Comparison of ENCODE assay signal across 11 cellular contexts in the genomic region with DNA sequence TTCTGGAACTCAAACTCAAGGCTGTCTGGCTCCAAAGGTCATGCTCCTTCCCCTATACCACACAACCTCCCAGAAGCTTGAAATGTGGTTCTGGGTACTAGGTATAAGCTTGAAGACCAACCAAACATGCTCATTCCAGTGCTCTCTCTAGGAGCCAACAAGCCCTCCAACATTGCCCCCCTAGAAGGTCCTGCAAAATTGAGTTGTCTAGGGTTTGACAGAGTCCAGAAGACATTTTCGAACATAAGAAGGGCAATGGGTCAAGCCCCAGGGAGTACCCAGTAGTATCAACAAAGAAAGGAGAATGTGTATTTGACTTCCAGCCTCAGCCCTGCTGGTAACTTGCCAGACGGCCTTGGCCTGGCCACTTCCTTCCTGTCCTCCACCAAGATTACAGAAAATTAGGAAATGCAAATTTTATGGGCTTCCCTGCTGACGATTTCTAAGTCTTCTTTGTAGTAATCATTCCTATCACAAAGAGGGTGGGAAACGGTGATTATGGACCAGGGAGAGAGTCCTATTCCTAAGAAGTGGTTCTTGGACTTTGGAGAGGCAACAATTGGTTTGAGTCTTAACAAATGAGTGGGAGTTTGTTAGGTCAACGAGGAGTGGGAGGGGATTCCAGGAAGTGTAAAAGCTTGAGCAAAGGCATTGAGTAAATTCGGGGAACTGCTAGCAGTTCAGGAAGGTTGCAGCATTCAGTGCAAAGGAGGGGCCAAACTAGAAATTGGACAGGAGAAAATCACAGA. TPM values are rescaled to one million over a fixed set of nuclear protein-coding genes. Genes with fewer than 3 reads are reported as not detected.
DNase-seq lines count a peak whose midpoint lies in the region; ATAC-seq, FAIRE-seq and TF ChIP-seq lines count a peak whose summit lies in the region.
"Had no signal": no experiment of that assay in that cellular context is flagged by ENCODE, and none has a peak within 500 bp of the region (broad histone marks: within the 10 kb centered on the region; RNA-seq: fewer than 3 reads in every experiment).

No MANE protein-coding gene starts in this region.

- DNase-seq in A673 (ENCODE audit: low spot score) (peak; percentile 78), kidney (peak; percentile 80), superior temporal gyrus (ENCODE audit: extremely low spot score) (no peak), NAMALWA (ENCODE audit: low spot score) (no peak)
- DNase-seq in activated T-helper 1 cell treated with anti-CD3 and anti-CD28 coated beads, Interleukin-12 subunit alpha, Interleukin-12 subunit beta, Interleukin-2, Interleukin-4 antibody, amounts not matched to agents 30 ng/mL and 10 ng/mL and 1 ng/mL, durations not matched to agents 14 hours and 24 hours and 36 hours (ENCODE audit: low spot score): no peak
- no peak for DNase-seq in stimulated activated naive CD4-positive, alpha-beta T cell (lab: John Stamatoyannopoulos, UW)
- DNase-seq: Calu3 had no signal

- peak overlapping the region; percentile 81 for H3K4me3 Mint-ChIP-seq in activated T-helper 1 cell treated with anti-CD3 and anti-CD28 coated beads, Interleukin-12 subunit alpha, Interleukin-12 subunit beta, Interleukin-2, Interleukin-4 antibody, amounts not matched to agents 30 ng/mL and 10 ng/mL and 1 ng/mL, durations not matched to agents 14 hours and 24 hours and 36 hours

- H3K36me3 Mint-ChIP-seq in activated T-helper 1 cell treated with anti-CD3 and anti-CD28 coated beads, Interleukin-12 subunit alpha, Interleukin-12 subunit beta, Interleukin-2, Interleukin-4 antibody, amounts not matched to agents 30 ng/mL and 10 ng/mL and 1 ng/mL, durations not matched to agents 14 hours and 24 hours and 36 hours (ENCODE audit: low read depth): peaks cover 33% of the 10 kb centered on the region

- intact Hi-C loops in A673 (cut with micrococcal nuclease; ENCODE audit: unreplicated experiment) (no loop called here), kidney (cut with DNase I) (no loop called here)
- intact Hi-C loops in activated T-helper 1 cell treated with anti-CD3 and anti-CD28 coated beads, Interleukin-12 subunit alpha, Interleukin-12 subunit beta, Interleukin-2, Interleukin-4 antibody, amounts not matched to agents 30 ng/mL and 10 ng/mL and 1 ng/mL, durations not matched to agents 14 hours and 24 hours and 36 hours (cut with micrococcal nuclease): loop anchor here (1.0 kb wide), 3 partner anchors 7 to 38 kb away; no protein-coding TSS in a partner anchor

- H3K27ac Mint-ChIP-seq in activated T-helper 1 cell treated with anti-CD3 and anti-CD28 coated beads, Interleukin-12 subunit alpha, Interleukin-12 subunit beta, Interleukin-2, Interleukin-4 antibody, amounts not matched to agents 30 ng/mL and 10 ng/mL and 1 ng/mL, durations not matched to agents 14 hours and 24 hours and 36 hours: peak overlapping the region; percentile 96

- no peaks in the 10 kb centered on the region for H3K27me3 ChIP-seq in A673 (replicated peaks; ENCODE audit: insufficient read depth, low read depth, low read length, poor library complexity)
- no peaks in the 10 kb centered on the region for H3K27me3 ChIP-seq in HUES6 (ENCODE audit: control insufficient read depth, insufficient read depth, low read length)

- CTCF ChIA-PET in A673 (lab: Charles Lee): no interaction called here

- H3K27ac ChIP-seq in A673 (ENCODE audit: low read depth, low read length, poor library complexity, severe bottlenecking) (peak overlapping the region; percentile 34), HUES6 (ENCODE audit: low read depth, low read length) (peak overlapping the region; percentile 81; the same call in 1 of the 2 replicates), kidney (ENCODE audit: low read depth in 2 of 2, low read length in 2 of 2) (peak overlapping the region; percentile 13 to 19)
- H3K27ac ChIP-seq: VCaP had no signal

- H3K9me3 Mint-ChIP-seq in activated T-helper 1 cell treated with anti-CD3 and anti-CD28 coated beads, Interleukin-12 subunit alpha, Interleukin-12 subunit beta, Interleukin-2, Interleukin-4 antibody, amounts not matched to agents 30 ng/mL and 10 ng/mL and 1 ng/mL, durations not matched to agents 14 hours and 24 hours and 36 hours: peaks cover 26% of the 10 kb centered on the region

- POLR2A ChIA-PET in A673 (lab: Charles Lee; ENCODE audit: low non-redundant PET): no interaction called here

- TF ChIP-seq CTCF in A673 (conservative IDR thresholded peaks at IDR 0.05; ENCODE audit: low read depth, low read length): no peak
- TF ChIP-seq CTCF in kidney (IDR thresholded peaks at IDR 0.05; ENCODE audit: borderline replicate concordance, extremely low read depth, insufficient read depth): no peak

- no peak for FAIRE-seq in kidney (lab: Jason Lieb, UNC)
- FAIRE-seq: endothelial cell of umbilical vein had no signal

- BruUV-seq in A673 (replicated peaks; lab: Mats Ljungman, UMichigan): no TSS peak

- H3K9ac ChIP-seq in HUES6 (ENCODE audit: low read length) (peak overlapping the region; percentile 82), kidney (ENCODE audit: low read length in 2 of 2) (no peak overlapping the region)

- peaks cover 25% of the 10 kb centered on the region for H3K4me1 ChIP-seq in A673 (ENCODE audit: insufficient read depth, low read length, poor library complexity, severe bottlenecking)
- peaks cover 20% of the 10 kb centered on the region for H3K4me1 ChIP-seq in HUES6 (ENCODE audit: control insufficient read depth, insufficient read depth, low read length)
- H3K4me1 ChIP-seq in kidney (ENCODE audit: control insufficient read depth in 1 of 2, insufficient read depth in 1 of 2, low read depth in 1 of 2, low read length in 2 of 2): peaks cover 0 to 3% of the 10 kb centered on the region in 2 donors

- H3K36me3 ChIP-seq in A673 (ENCODE audit: insufficient read depth, low read length, poor library complexity, severe bottlenecking): no peaks in the 10 kb centered on the region
- no peaks in the 10 kb centered on the region for H3K36me3 ChIP-seq in HUES6 (ENCODE audit: control insufficient read depth, insufficient read depth, low read length)
- no peaks in the 10 kb centered on the region for H3K36me3 ChIP-seq in kidney (ENCODE audit: control insufficient read depth in 1 of 2, insufficient read depth in 2 of 2, low read length in 2 of 2)

- H3K4me3 ChIP-seq in A673 (ENCODE audit: low read depth, low read length, poor library complexity, severe bottlenecking) (no peak overlapping the region), HUES6 (ENCODE audit: low read depth, low read length) (no peak overlapping the region; the same call in 1 of the 2 replicates), kidney (ENCODE audit: low read length in 2 of 2) (no peak overlapping the region)

- H3K27me3 Mint-ChIP-seq in activated T-helper 1 cell treated with anti-CD3 and anti-CD28 coated beads, Interleukin-12 subunit alpha, Interleukin-12 subunit beta, Interleukin-2, Interleukin-4 antibody, amounts not matched to agents 30 ng/mL and 10 ng/mL and 1 ng/mL, durations not matched to agents 14 hours and 24 hours and 36 hours (ENCODE audit: insufficient read depth): no peaks in the 10 kb centered on the region

- no peak for ATAC-seq in GM21786 (IDR thresholded peaks at IDR 0.05; ENCODE audit: unreplicated experiment)

- H3K4me1 Mint-ChIP-seq in activated T-helper 1 cell treated with anti-CD3 and anti-CD28 coated beads, Interleukin-12 subunit alpha, Interleukin-12 subunit beta, Interleukin-2, Interleukin-4 antibody, amounts not matched to agents 30 ng/mL and 10 ng/mL and 1 ng/mL, durations not matched to agents 14 hours and 24 hours and 36 hours (ENCODE audit: low read depth): peaks cover 88% of the 10 kb centered on the region

- H3K9me3 ChIP-seq in A673 (ENCODE audit: low read depth, low read length, poor library complexity, severe bottlenecking): peaks cover 6% of the 10 kb centered on the region
- H3K9me3 ChIP-seq in HUES6 (ENCODE audit: control insufficient read depth, insufficient read depth, low read depth, low read length): peaks cover 11% of the 10 kb centered on the region
- H3K9me3 ChIP-seq in kidney (ENCODE audit: control insufficient read depth in 1 of 2, low read length in 2 of 2): no peaks in the 10 kb centered on the region

RNA-seq across cellular contexts. Expression of gene SLAMF1, which starts 18.7 kb away (rescaled TPM):
- total RNA-seq in A673 (2021) (1.1 and 2.2 TPM in 2 replicates), kidney (3.3 TPM)
- 118 TPM in 2 replicates for total RNA-seq in activated T-helper 1 cell treated with anti-CD3 and anti-CD28 coated beads, Interleukin-12 subunit alpha, Interleukin-12 subunit beta, Interleukin-2, Interleukin-4 antibody, amounts not matched to agents 30 ng/mL and 10 ng/mL and 1 ng/mL, durations not matched to agents 14 hours and 24 hours and 36 hours
- polyA plus RNA-seq in kidney (ENCODE audit: insufficient read depth, low read depth, low replicate concordance): 0.13 TPM
- total RNA-seq: Calu3, endothelial cell of umbilical vein had no signal
- polyA plus RNA-seq: endothelial cell of umbilical vein had no signal

RNA-seq across cellular contexts. Expression of gene CD48, which starts 46.1 kb away (rescaled TPM):
- not detected in 2 replicates for total RNA-seq in A673 (2021)
- 219 and 222 TPM in 2 replicates for total RNA-seq in activated T-helper 1 cell treated with anti-CD3 and anti-CD28 coated beads, Interleukin-12 subunit alpha, Interleukin-12 subunit beta, Interleukin-2, Interleukin-4 antibody, amounts not matched to agents 30 ng/mL and 10 ng/mL and 1 ng/mL, durations not matched to agents 14 hours and 24 hours and 36 hours
- total RNA-seq in kidney: 20.5 TPM
- 3.2 TPM for polyA plus RNA-seq in kidney (ENCODE audit: insufficient read depth, low read depth, low replicate concordance)
- total RNA-seq: Calu3, endothelial cell of umbilical vein had no signal
- polyA plus RNA-seq: endothelial cell of umbilical vein had no signal

Comparison
In these comparisons a context has a peak if more than half of its experiments do, and no peak if none do; other contexts are left out.
1. DNase-seq: peak in A673 (single experiment) and kidney (single experiment); none in activated T-helper 1 cell treated with anti-CD3 and anti-CD28 coated beads, Interleukin-12 subunit alpha, Interleukin-12 subunit beta, Interleukin-2, Interleukin-4 antibody, amounts not matched to agents 30 ng/mL and 10 ng/mL and 1 ng/mL, durations not matched to agents 14 hours and 24 hours and 36 hours (single experiment), superior temporal gyrus (single experiment), stimulated activated naive CD4-positive, alpha-beta T cell (0 of 6) and NAMALWA (single experiment).
2. H3K27ac ChIP-seq: peak in every context shown above with its lines; median percentile 81 in HUES6; 34 in A673; 16 in kidney.
3. RNA of gene SLAMF1, which starts 18.7 kb away (total RNA-seq): 118 TPM in activated T-helper 1 cell treated with anti-CD3 and anti-CD28 coated beads, Interleukin-12 subunit alpha, Interleukin-12 subunit beta, Interleukin-2, Interleukin-4 antibody, amounts not matched to agents 30 ng/mL and 10 ng/mL and 1 ng/mL, durations not matched to agents 14 hours and 24 hours and 36 hours; 3.3 TPM in kidney (single experiment) and 1.1 to 2.2 TPM in A673; every median in the first group is over 10 times any median in the second.
4. RNA of gene CD48, which starts 46.1 kb away (total RNA-seq): 219 to 222 TPM in activated T-helper 1 cell treated with anti-CD3 and anti-CD28 coated beads, Interleukin-12 subunit alpha, Interleukin-12 subunit beta, Interleukin-2, Interleukin-4 antibody, amounts not matched to agents 30 ng/mL and 10 ng/mL and 1 ng/mL, durations not matched to agents 14 hours and 24 hours and 36 hours and 20.5 TPM in kidney (single experiment); not detected in A673; every median in the first group is over 10 times any median in the second.